In genomic region chr6:35438378-35438777, GRCh38 we compare ENCODE assay signal across 38 cellular contexts.
"Had no signal": no experiment of that assay in that cellular context is flagged by ENCODE, and none has a peak within 500 bp of the region (broad histone marks: within the 10 kb centered on the region; RNA-seq: fewer than 3 reads in every experiment).

No MANE protein-coding gene starts in this region.

- ATAC-seq: activated CD8-positive, alpha-beta T cell treated with anti-CD3 and anti-CD28 coated beads for 36 hours; activated naive CD8-positive, alpha-beta T cell treated with anti-CD3 and anti-CD28 coated beads, Interleukin-2, amount 50 U/mL, for 24 hours; activated T-cell treated with anti-CD3 and anti-CD28 coated beads, Interleukin-2, amount 50 U/mL, for 4 hours; activated T-cell treated with anti-CD3 and anti-CD28 coated beads, Interleukin-2, amount 50 U/mL, for 72 hours; T-cell had no signal

- H3K36me3 ChIP-seq: ascending aorta, cardiac muscle cell had no signal

- H3K27me3 ChIP-seq: ascending aorta, cardiac muscle cell had no signal

- FAIRE-seq: bronchial epithelial cell, TTC549 had no signal

- H3K4me1 ChIP-seq: ascending aorta had no signal

- H3K9me3 Mint-ChIP-seq: activated CD4-positive, alpha-beta memory T cell treated with anti-CD3 and anti-CD28 coated beads for 36 hours; activated CD4-positive, alpha-beta T cell treated with anti-CD3 and anti-CD28 coated beads, Interleukin-2, amount 10 ng/mL, durations not matched to agents 24 days and 14 days; activated CD8-positive, alpha-beta T cell treated with anti-CD3 and anti-CD28 coated beads for 36 hours; activated naive CD4-positive, alpha-beta T cell treated with anti-CD3 and anti-CD28 coated beads, Interleukin-2, amount 10 ng/mL, durations not matched to agents 7 days and 5 days; activated naive CD4-positive, alpha-beta T cell treated with anti-CD3 and anti-CD28 coated beads, Interleukin-2, amount 50 U/mL, for 24 hours; activated naive CD8-positive, alpha-beta T cell treated with anti-CD3 and anti-CD28 coated beads, Interleukin-2, amount 10 ng/mL, durations not matched to agents 7 days and 5 days; activated naive CD8-positive, alpha-beta T cell treated with anti-CD3 and anti-CD28 coated beads, Interleukin-2, amount 50 U/mL, for 24 hours; activated T-cell treated with anti-CD3 and anti-CD28 coated beads, Interleukin-2, amount 50 U/mL, for 4 hours; activated T-cell treated with anti-CD3 and anti-CD28 coated beads, Interleukin-2, amount 50 U/mL, for 72 hours; activated T-helper 1 cell treated with anti-CD3 and anti-CD28 coated beads, Interleukin-12 subunit alpha, Interleukin-12 subunit beta, Interleukin-2, Interleukin-4 antibody, amounts not matched to agents 30 ng/mL and 10 ng/mL and 1 ng/mL, durations not matched to agents 14 hours and 24 hours and 36 hours; activated T-helper 2 cell treated with anti-CD3 and anti-CD28 coated beads, Interferon-gamma antibody, Interleukin-2, Interleukin-4, amounts not matched to agents 10 μg/mL and 5 μg/mL and 100 μg/mL, durations not matched to agents 14 hours and 24 hours and 36 hours; brain; central memory CD8-positive, alpha-beta T cell; T-cell; T-helper 2 cell treated with Interferon-gamma antibody and Interleukin-4, amounts not matched to agents 5 μg/mL and 100 μg/mL, for 36 hours had no signal

- H3K4me1 Mint-ChIP-seq: activated CD4-positive, alpha-beta T cell treated with anti-CD3 and anti-CD28 coated beads, Interleukin-2, amount 10 ng/mL, durations not matched to agents 24 days and 14 days; activated naive CD4-positive, alpha-beta T cell treated with anti-CD3 and anti-CD28 coated beads, Interleukin-2, amount 10 ng/mL, durations not matched to agents 7 days and 5 days; activated naive CD4-positive, alpha-beta T cell treated with anti-CD3 and anti-CD28 coated beads, Interleukin-2, amount 50 U/mL, for 24 hours; activated naive CD8-positive, alpha-beta T cell treated with anti-CD3 and anti-CD28 coated beads, Interleukin-2, amount 10 ng/mL, durations not matched to agents 7 days and 5 days; activated naive CD8-positive, alpha-beta T cell treated with anti-CD3 and anti-CD28 coated beads, Interleukin-2, amount 50 U/mL, for 24 hours; brain; central memory CD8-positive, alpha-beta T cell; T-cell had no signal

- H3K4me3 ChIP-seq: ascending aorta, cardiac muscle cell had no signal

- H3K27ac ChIP-seq: ascending aorta, cardiac muscle cell, VCaP had no signal

- H3K27me3 Mint-ChIP-seq: activated CD4-positive, alpha-beta memory T cell treated with anti-CD3 and anti-CD28 coated beads for 36 hours; activated CD4-positive, alpha-beta T cell treated with anti-CD3 and anti-CD28 coated beads, Interleukin-2, amount 10 ng/mL, durations not matched to agents 24 days and 14 days; activated CD8-positive, alpha-beta T cell treated with anti-CD3 and anti-CD28 coated beads for 36 hours; activated naive CD4-positive, alpha-beta T cell treated with anti-CD3 and anti-CD28 coated beads, Interleukin-2, amount 50 U/mL, for 24 hours; activated naive CD8-positive, alpha-beta T cell; activated naive CD8-positive, alpha-beta T cell treated with anti-CD3 and anti-CD28 coated beads, Interleukin-2, amount 10 ng/mL, durations not matched to agents 7 days and 5 days; activated naive CD8-positive, alpha-beta T cell treated with anti-CD3 and anti-CD28 coated beads, Interleukin-2, amount 50 U/mL, for 24 hours; central memory CD8-positive, alpha-beta T cell; T-cell had no signal

- H3K36me3 Mint-ChIP-seq: activated CD4-positive, alpha-beta memory T cell treated with anti-CD3 and anti-CD28 coated beads for 36 hours; activated naive CD4-positive, alpha-beta T cell treated with anti-CD3 and anti-CD28 coated beads, Interleukin-2, amount 10 ng/mL, durations not matched to agents 7 days and 5 days; activated naive CD4-positive, alpha-beta T cell treated with anti-CD3 and anti-CD28 coated beads, Interleukin-2, amount 50 U/mL, for 24 hours; activated naive CD8-positive, alpha-beta T cell; activated naive CD8-positive, alpha-beta T cell treated with anti-CD3 and anti-CD28 coated beads, Interleukin-2, amount 10 ng/mL, durations not matched to agents 7 days and 5 days; brain; T-cell had no signal

- H3K9me3 ChIP-seq: ascending aorta had no signal

- H3K27ac Mint-ChIP-seq: activated CD4-positive, alpha-beta memory T cell treated with anti-CD3 and anti-CD28 coated beads for 36 hours; activated CD4-positive, alpha-beta T cell treated with anti-CD3 and anti-CD28 coated beads, Interleukin-2, amount 10 ng/mL, durations not matched to agents 24 days and 14 days; activated CD8-positive, alpha-beta T cell treated with anti-CD3 and anti-CD28 coated beads for 36 hours; activated naive CD4-positive, alpha-beta T cell treated with anti-CD3 and anti-CD28 coated beads, Interleukin-2, amount 10 ng/mL, durations not matched to agents 7 days and 5 days; activated naive CD4-positive, alpha-beta T cell treated with anti-CD3 and anti-CD28 coated beads, Interleukin-2, amount 50 U/mL, for 24 hours; activated naive CD8-positive, alpha-beta T cell; activated naive CD8-positive, alpha-beta T cell treated with anti-CD3 and anti-CD28 coated beads, Interleukin-2, amount 10 ng/mL, durations not matched to agents 7 days and 5 days; activated naive CD8-positive, alpha-beta T cell treated with anti-CD3 and anti-CD28 coated beads, Interleukin-2, amount 50 U/mL, for 24 hours; activated T-cell treated with anti-CD3 and anti-CD28 coated beads, Interleukin-2, amount 50 U/mL, for 72 hours; activated T-helper 1 cell treated with anti-CD3 and anti-CD28 coated beads, Interleukin-12 subunit alpha, Interleukin-12 subunit beta, Interleukin-2, Interleukin-4 antibody, amounts not matched to agents 30 ng/mL and 10 ng/mL and 1 ng/mL, durations not matched to agents 14 hours and 24 hours and 36 hours; activated T-helper 2 cell treated with anti-CD3 and anti-CD28 coated beads, Interferon-gamma antibody, Interleukin-2, Interleukin-4, amounts not matched to agents 10 μg/mL and 5 μg/mL and 100 μg/mL, durations not matched to agents 14 hours and 24 hours and 36 hours; brain; T-cell; T-helper 2 cell treated with Interferon-gamma antibody and Interleukin-4, amounts not matched to agents 5 μg/mL and 100 μg/mL, for 36 hours had no signal

- H3K4me3 Mint-ChIP-seq: activated CD4-positive, alpha-beta memory T cell treated with anti-CD3 and anti-CD28 coated beads for 36 hours; activated CD4-positive, alpha-beta T cell treated with anti-CD3 and anti-CD28 coated beads, Interleukin-2, amount 10 ng/mL, durations not matched to agents 24 days and 14 days; activated CD8-positive, alpha-beta T cell treated with anti-CD3 and anti-CD28 coated beads for 36 hours; activated naive CD4-positive, alpha-beta T cell treated with anti-CD3 and anti-CD28 coated beads, Interleukin-2, amount 10 ng/mL, durations not matched to agents 7 days and 5 days; activated naive CD4-positive, alpha-beta T cell treated with anti-CD3 and anti-CD28 coated beads, Interleukin-2, amount 50 U/mL, for 24 hours; activated naive CD8-positive, alpha-beta T cell; activated naive CD8-positive, alpha-beta T cell treated with anti-CD3 and anti-CD28 coated beads, Interleukin-2, amount 10 ng/mL, durations not matched to agents 7 days and 5 days; activated naive CD8-positive, alpha-beta T cell treated with anti-CD3 and anti-CD28 coated beads, Interleukin-2, amount 50 U/mL, for 24 hours; activated T-cell treated with anti-CD3 and anti-CD28 coated beads, Interleukin-2, amount 50 U/mL, for 4 hours; activated T-cell treated with anti-CD3 and anti-CD28 coated beads, Interleukin-2, amount 50 U/mL, for 72 hours; activated T-helper 1 cell treated with anti-CD3 and anti-CD28 coated beads, Interleukin-12 subunit alpha, Interleukin-12 subunit beta, Interleukin-2, Interleukin-4 antibody, amounts not matched to agents 30 ng/mL and 10 ng/mL and 1 ng/mL, durations not matched to agents 14 hours and 24 hours and 36 hours; brain; central memory CD8-positive, alpha-beta T cell; T-cell; T-helper 2 cell treated with Interferon-gamma antibody and Interleukin-4, amounts not matched to agents 5 μg/mL and 100 μg/mL, for 36 hours had no signal

- DNase-seq: activated CD4-positive, alpha-beta memory T cell treated with anti-CD3 and anti-CD28 coated beads for 36 hours; activated CD4-positive, alpha-beta T cell treated with anti-CD3 and anti-CD28 coated beads for 4 hours; activated CD4-positive, alpha-beta T cell treated with anti-CD3 and anti-CD28 coated beads, Interleukin-2, amount 10 ng/mL, durations not matched to agents 24 days and 14 days; activated CD4-positive, alpha-beta T cell treated with anti-CD3 and anti-CD28 coated beads, Interleukin-2, amount 50 U/mL, for 1 hour; activated CD4-positive, alpha-beta T cell treated with anti-CD3 and anti-CD28 coated beads, Interleukin-2, amount 50 U/mL, for 4 hours; activated CD4-positive, CD25-positive, alpha-beta regulatory T cell; activated CD4-positive, CD25-positive, alpha-beta regulatory T cell treated with anti-CD3 and anti-CD28 coated beads, Interleukin-2, amount 50 U/mL, for 72 hours; activated CD8-positive, alpha-beta memory T cell treated with anti-CD3 and anti-CD28 coated beads, Interleukin-2, amount 50 U/mL, for 4 hours; activated CD8-positive, alpha-beta T cell treated with anti-CD3 and anti-CD28 coated beads for 36 hours; activated effector memory CD4-positive, alpha-beta T cell treated with Interleukin-2 at 50 U/mL for 16 hours; activated gamma-delta T cell; activated naive CD4-positive, alpha-beta T cell treated with anti-CD3 and anti-CD28 coated beads, Interleukin-2, amount 10 ng/mL, durations not matched to agents 7 days and 5 days; activated naive CD4-positive, alpha-beta T cell treated with Interleukin-2 at 50 U/mL for 16 hours; activated naive CD8-positive, alpha-beta T cell treated with anti-CD3 and anti-CD28 coated beads, Interleukin-2, amount 10 ng/mL, durations not matched to agents 7 days and 5 days; activated naive CD8-positive, alpha-beta T cell treated with anti-CD3 and anti-CD28 coated beads, Interleukin-2, amount 50 U/mL, for 24 hours; activated T-cell treated with anti-CD3 and anti-CD28 coated beads for 4 hours; activated T-cell treated with anti-CD3 and anti-CD28 coated beads, Interleukin-2, amount 50 U/mL, for 1 hour; activated T-cell treated with anti-CD3 and anti-CD28 coated beads, Interleukin-2, amount 50 U/mL, for 4 hours; activated T-cell treated with anti-CD3 and anti-CD28 coated beads, Interleukin-2, amount 50 U/mL, for 72 hours; amygdala; anterior cingulate cortex; caudate nucleus; cerebellar nuclear complex; T-cell; T-helper 2 cell; T-helper 9 cell had no signal
